In the genomic region with DNA sequence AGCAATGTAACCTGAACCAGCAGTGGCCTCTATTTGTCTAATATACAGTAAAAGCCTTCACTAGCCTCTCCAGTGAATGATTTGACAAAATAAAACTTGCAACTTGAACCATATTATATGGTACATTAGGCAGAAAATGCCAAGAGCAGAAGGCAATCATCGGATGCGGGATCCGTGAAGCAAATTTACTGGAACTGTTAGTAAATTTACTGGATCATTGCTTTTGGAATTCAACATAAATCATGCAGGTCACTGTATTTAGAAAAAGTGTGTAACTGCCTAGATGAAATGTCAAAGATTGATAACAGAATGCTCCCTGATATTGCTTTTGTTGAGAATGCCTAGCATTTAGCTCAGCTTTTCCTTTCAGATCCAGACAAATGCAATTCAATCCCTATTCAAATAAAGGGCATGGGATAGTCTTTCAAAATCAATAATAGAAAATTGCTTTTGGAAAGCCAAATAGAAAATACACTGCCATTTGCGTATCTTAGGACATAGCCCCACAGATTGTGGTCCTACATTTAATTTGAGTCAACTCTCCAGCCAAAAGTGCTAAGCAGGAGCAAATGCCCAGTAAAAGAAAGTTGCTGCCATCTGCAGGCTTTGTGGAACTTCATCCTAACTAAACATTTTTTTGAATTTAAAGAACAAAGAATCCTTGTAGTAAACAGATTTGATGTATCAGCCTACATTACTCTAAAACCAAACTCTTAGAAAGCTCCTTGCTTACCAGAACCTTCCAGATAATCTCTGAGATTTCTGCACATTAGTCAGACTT, we compare ENCODE assay signal across 11 cellular contexts.
A peak's percentile ranks its signal among the peaks of the same experiment; 100 is the strongest.
DNase-seq lines count a peak whose midpoint lies in the region; ATAC-seq and TF ChIP-seq lines count a peak whose summit lies in the region.
"Had no signal": no experiment of that assay in that cellular context is flagged by ENCODE, and none has a peak within 500 bp of the region (broad histone marks: within the 10 kb centered on the region; RNA-seq: fewer than 3 reads in every experiment).

No MANE protein-coding gene starts in this region.

- 84% methylated on average over 4 of the region's 4 CpGs for WGBS in smooth muscle cell (ENCODE audit: low lambda C conversion rate)

- no peak for ATAC-seq in activated T-cell treated with anti-CD3 and anti-CD28 coated beads, Interleukin-2, amount 50 U/mL, for 4 hours
- ATAC-seq: natural killer cell treated with Interleukin-12 subunit alpha and Interleukin-12 subunit beta and Interleukin-15 and Interleukin-18, amount 100 ng/mL, for 72 hours; stimulated activated memory B cell treated with anti-CD40 and anti-IgM and Interleukin-4, amounts not matched to agents 10 μg/mL and 1 μg/mL and 100 μg/mL, for 72 hours had no signal

- H2AFZ ChIP-seq in smooth muscle cell (ENCODE audit: low read depth), result peak overlapping the region; percentile 8

- H3K4me2 ChIP-seq in smooth muscle cell, result no peak overlapping the region

- no peak overlapping the region for H3K27ac ChIP-seq in smooth muscle cell (ENCODE audit: low read depth)

- TF ChIP-seq CTCF in fibroblast of mammary gland (conservative IDR thresholded peaks at IDR 0.05; ENCODE audit: control insufficient read depth, insufficient read depth, low read depth, low read length), result peak; percentile 28
- peak; percentile 35 for TF ChIP-seq CTCF in smooth muscle cell (IDR thresholded peaks at IDR 0.05; ENCODE audit: borderline replicate concordance, insufficient read depth, poor library complexity, severe bottlenecking)

- H3K79me2 ChIP-seq in smooth muscle cell (ENCODE audit: low read depth), result no peaks in the 10 kb centered on the region

- H4K20me1 ChIP-seq in smooth muscle cell (ENCODE audit: low read depth), result no peaks in the 10 kb centered on the region

- H3K9ac ChIP-seq in NT2/D1 (ENCODE audit: insufficient read length, low read depth) (no peak overlapping the region), smooth muscle cell (ENCODE audit: low read depth) (no peak overlapping the region)

- H3K9me3 ChIP-seq in NT2/D1 (ENCODE audit: insufficient read depth, low read length) (no peaks in the 10 kb centered on the region), smooth muscle cell (replicated peaks; ENCODE audit: low read depth) (no peaks in the 10 kb centered on the region)

- no peaks in the 10 kb centered on the region for H3K4me1 Mint-ChIP-seq in activated T-cell treated with anti-CD3 and anti-CD28 coated beads, Interleukin-2, amount 50 U/mL, for 4 hours (ENCODE audit: low read depth)
- H3K4me1 Mint-ChIP-seq: CD14-positive monocyte; stimulated activated memory B cell treated with anti-CD40 and anti-IgM and Interleukin-4, amounts not matched to agents 10 μg/mL and 1 μg/mL and 100 μg/mL, for 72 hours had no signal

- no peak for TF ChIP-seq POLR2A in erythroblast (IDR thresholded peaks at IDR 0.05; ENCODE audit: low read length)

- H3K4me3 ChIP-seq in NT2/D1 (ENCODE audit: insufficient read length, low read depth) (no peak overlapping the region), fibroblast of mammary gland (ENCODE audit: control insufficient read depth, low read depth, low read length) (no peak overlapping the region), smooth muscle cell (no peak overlapping the region)

- H3K4me1 ChIP-seq in NT2/D1 (ENCODE audit: insufficient read depth, insufficient read length) (no peaks in the 10 kb centered on the region), smooth muscle cell (ENCODE audit: low read depth) (no peaks in the 10 kb centered on the region)

- H3F3A ChIP-seq in smooth muscle cell (ENCODE audit: low read depth), result no peaks in the 10 kb centered on the region

- H3K36me3 Mint-ChIP-seq in activated T-cell treated with anti-CD3 and anti-CD28 coated beads, Interleukin-2, amount 50 U/mL, for 4 hours (ENCODE audit: insufficient read depth), result no peaks in the 10 kb centered on the region
- H3K36me3 Mint-ChIP-seq: CD14-positive monocyte; natural killer cell treated with Interleukin-12 subunit alpha and Interleukin-12 subunit beta and Interleukin-15 and Interleukin-18, amount 100 ng/mL, for 72 hours; stimulated activated memory B cell treated with anti-CD40 and anti-IgM and Interleukin-4, amounts not matched to agents 10 μg/mL and 1 μg/mL and 100 μg/mL, for 72 hours had no signal

- no peaks in the 10 kb centered on the region for H3K9me3 Mint-ChIP-seq in activated T-cell treated with anti-CD3 and anti-CD28 coated beads, Interleukin-2, amount 50 U/mL, for 4 hours
- H3K9me3 Mint-ChIP-seq: CD14-positive monocyte; stimulated activated memory B cell treated with anti-CD40 and anti-IgM and Interleukin-4, amounts not matched to agents 10 μg/mL and 1 μg/mL and 100 μg/mL, for 72 hours had no signal

- no peak overlapping the region for H3K4me3 Mint-ChIP-seq in activated T-cell treated with anti-CD3 and anti-CD28 coated beads, Interleukin-2, amount 50 U/mL, for 4 hours
- H3K4me3 Mint-ChIP-seq: CD14-positive monocyte; natural killer cell treated with Interleukin-12 subunit alpha and Interleukin-12 subunit beta and Interleukin-15 and Interleukin-18, amount 100 ng/mL, for 72 hours; stimulated activated memory B cell treated with anti-CD40 and anti-IgM and Interleukin-4, amounts not matched to agents 10 μg/mL and 1 μg/mL and 100 μg/mL, for 72 hours had no signal

- H3K36me3 ChIP-seq in NT2/D1 (ENCODE audit: insufficient read depth, insufficient read length, low read length) (no peaks in the 10 kb centered on the region), smooth muscle cell (ENCODE audit: low read depth) (no peaks in the 10 kb centered on the region)

- H3K27me3 Mint-ChIP-seq in activated T-cell treated with anti-CD3 and anti-CD28 coated beads, Interleukin-2, amount 50 U/mL, for 4 hours (ENCODE audit: low read depth), result no peaks in the 10 kb centered on the region
- H3K27me3 Mint-ChIP-seq: natural killer cell treated with Interleukin-12 subunit alpha and Interleukin-12 subunit beta and Interleukin-15 and Interleukin-18, amount 100 ng/mL, for 72 hours; stimulated activated memory B cell treated with anti-CD40 and anti-IgM and Interleukin-4, amounts not matched to agents 10 μg/mL and 1 μg/mL and 100 μg/mL, for 72 hours had no signal

- H3K27me3 ChIP-seq in NT2/D1 (ENCODE audit: insufficient read depth, insufficient read length) (no peaks in the 10 kb centered on the region), smooth muscle cell (ENCODE audit: low read depth) (no peaks in the 10 kb centered on the region)

- DNase-seq in NOMO-1 treated with DMSO at 0.1 percent for 48 hours (lab: John Stamatoyannopoulos, UW; ENCODE audit: unreplicated experiment) (peak; percentile 2), NOMO-1 treated with dmso at 0.1 percent for 144 hours (lab: John Stamatoyannopoulos, UW; ENCODE audit: unreplicated experiment) (no peak), NT2/D1 (ENCODE audit: low read depth, low spot score) (peak; percentile 20), fibroblast of mammary gland (ENCODE audit: low read depth) (peak; percentile 36), smooth muscle cell (lab: John Stamatoyannopoulos, UW; ENCODE audit: unreplicated experiment) (no peak), erythroblast (lab: John Stamatoyannopoulos, UW) (no peak), AML-193 (lab: John Stamatoyannopoulos, UW) (no peak)
- DNase-seq in activated T-cell treated with anti-CD3 and anti-CD28 coated beads, Interleukin-2, amount 50 U/mL, for 4 hours, result no peak

Comparison
In these comparisons a context has a peak if more than half of its experiments do, and no peak if none do; other contexts are left out.
1. DNase-seq: peak in NOMO-1 treated with DMSO at 0.1 percent for 48 hours (single experiment), NT2/D1 (single experiment) and fibroblast of mammary gland (single experiment); none in NOMO-1 treated with dmso at 0.1 percent for 144 hours (single experiment), smooth muscle cell (single experiment), erythroblast (0 of 2), activated T-cell treated with anti-CD3 and anti-CD28 coated beads, Interleukin-2, amount 50 U/mL, for 4 hours (single experiment) and AML-193 (0 of 2).